In genomic region chr13:83281666-83282065, GRCh38 we compare ENCODE assay signal across 27 cellular contexts.
"Had no signal": no experiment of that assay in that cellular context is flagged by ENCODE, and none has a peak within 500 bp of the region (broad histone marks: within the 10 kb centered on the region; RNA-seq: fewer than 3 reads in every experiment).

No MANE protein-coding gene starts in this region.

- H3K4me2 ChIP-seq: neural progenitor cell, smooth muscle cell had no signal

- H3K4me1 ChIP-seq: gastroesophageal sphincter, heart left ventricle, left lung, neural progenitor cell, prostate gland, suprapubic skin, vagina had no signal

- H3K27ac ChIP-seq: dorsolateral prefrontal cortex, epithelial cell of prostate, gastroesophageal sphincter, heart left ventricle, left lung, neural progenitor cell, prostate gland, suprapubic skin, vagina had no signal

- H3K4me3 ChIP-seq: dorsolateral prefrontal cortex, gastroesophageal sphincter, heart left ventricle, left lung, mucosa of descending colon, neural progenitor cell, prostate gland, smooth muscle cell, suprapubic skin, vagina had no signal

- DNase-seq: dorsolateral prefrontal cortex; effector CD4-positive, alpha-beta T cell; foreskin fibroblast; heart left ventricle; hippocampal formation; left cardiac atrium; left lung; mesenchymal stem cell; mucosa of descending colon; naive thymus-derived CD4-positive, alpha-beta T cell; right cardiac atrium; stimulated activated CD4-positive, alpha-beta T cell treated with anti-CD3 and anti-CD28 coated beads, Interleukin-12 subunit alpha, Interleukin-12 subunit beta, amount 100 ng/mL, for 4 hours; stimulated activated CD4-positive, alpha-beta T cell treated with anti-CD3 and anti-CD28 coated beads, Interleukin-1b, Interleukin-23, amount 100 ng/mL, for 48 hours; stimulated activated CD4-positive, alpha-beta T cell treated with anti-CD3 and anti-CD28 coated beads, Interleukin-4, amount 100 ng/mL, for 1 hour; stimulated activated CD8-positive, alpha-beta memory T cell treated with anti-CD3 and anti-CD28 coated beads, Interleukin-4, amount 100 ng/mL, for 48 hours; stimulated activated naive CD4-positive, alpha-beta T cell; stimulated activated naive CD8-positive, alpha-beta T cell treated with anti-CD3 and anti-CD28 coated beads, Interleukin-15, amount 100 ng/mL, for 72 hours; trophoblast cell had no signal

- FAIRE-seq: colon, islet of Langerhans had no signal

- H2AFZ ChIP-seq: neural progenitor cell had no signal

- H3K27me3 ChIP-seq: dorsolateral prefrontal cortex, gastroesophageal sphincter, heart left ventricle, left lung, neural progenitor cell, suprapubic skin, vagina had no signal

- H3K9me3 ChIP-seq: gastroesophageal sphincter, heart left ventricle, prostate gland, suprapubic skin, vagina had no signal

- H3K36me3 ChIP-seq: gastroesophageal sphincter, heart left ventricle, left lung, neural progenitor cell, prostate gland, suprapubic skin, vagina had no signal
